ENCODE assay signal across 1 cellular context in the genomic region with DNA sequence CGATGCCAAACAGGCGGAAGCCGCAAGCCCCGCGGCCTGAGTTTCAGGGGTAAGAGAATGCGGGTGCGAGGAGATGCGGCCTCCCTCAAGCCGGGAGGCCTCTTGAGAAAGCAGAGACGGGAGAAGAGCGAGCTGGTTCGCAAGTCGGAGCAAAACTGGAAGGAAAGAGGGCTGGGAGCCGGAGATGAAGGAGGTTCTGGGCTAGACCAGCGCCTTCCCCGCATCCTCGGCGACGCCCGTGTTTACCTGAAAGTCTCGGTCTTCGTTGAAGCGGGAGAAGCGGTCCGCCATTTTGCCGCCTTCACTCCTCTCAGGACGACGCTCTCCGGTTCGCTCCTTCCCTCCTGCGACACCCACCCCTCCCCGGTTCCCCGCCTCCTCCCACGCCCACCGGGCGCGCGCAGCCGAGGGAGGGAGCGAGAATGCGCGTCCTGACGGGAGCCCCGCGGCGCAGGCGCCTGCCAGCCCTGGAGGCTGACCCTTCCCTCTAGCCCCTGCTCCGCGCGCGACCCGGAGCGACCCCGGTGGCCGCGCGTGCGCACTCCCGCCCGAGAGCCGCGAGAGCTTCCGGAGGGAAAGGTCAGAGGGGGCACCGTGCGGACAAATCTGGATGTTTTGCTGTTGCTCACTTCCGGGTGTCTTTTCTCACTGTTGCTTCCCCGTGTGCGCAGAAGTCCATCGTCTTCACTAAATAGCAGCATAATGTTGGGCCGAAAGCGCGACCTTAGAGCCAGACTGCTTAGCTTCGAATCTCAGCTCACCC.
TF ChIP-seq lines count a peak whose summit lies in the region.

GPATCH8 (minus strand) TSS at position 327 of the 763 bp plus-strand sequence; CDS start at position 291, 36 bp downstream.

TF ChIP-seq in HepG2, 621 proteins besides CTCF, POLR2A, EP300 and RAD21 (continued from another document and continues in another):
- TF ChIP-seq ZBTB4 (CRISPR knock-in tag; IDR thresholded peaks at IDR 0.05; ENCODE audit: borderline replicate concordance) (peak; percentile 41; the same call in 1 of the 2 replicates), ZNF850 (CRISPR knock-in tag; conservative IDR thresholded peaks at IDR 0.05) (0 out of 2 replicates have a peak, but pooled peaks have one; percentile 84), MLLT10 (CRISPR knock-in tag; IDR thresholded peaks at IDR 0.05) (0 out of 2 replicates have a peak, but pooled peaks have one; percentile 54), KAT8 (CRISPR knock-in tag; IDR thresholded peaks at IDR 0.05) (peak; percentile 98), ATAD3A (CRISPR knock-in tag; IDR thresholded peaks at IDR 0.05) (no peak), PAX8 (CRISPR knock-in tag; IDR thresholded peaks at IDR 0.05; ENCODE audit: borderline replicate concordance) (peak; percentile 74; the same call in 1 of the 2 replicates), TMF1 (CRISPR knock-in tag; IDR thresholded peaks at IDR 0.05; ENCODE audit: low read depth) (0 out of 2 replicates have a peak, but pooled peaks have one; percentile 77), ZNF550 (CRISPR knock-in tag; IDR thresholded peaks at IDR 0.05; ENCODE audit: borderline replicate concordance) (0 out of 2 replicates have a peak, but pooled peaks have one; percentile 10), HOXA5 (CRISPR knock-in tag; IDR thresholded peaks at IDR 0.05) (peak; percentile 60; the same call in 1 of the 2 replicates), ZNF746 (CRISPR knock-in tag; IDR thresholded peaks at IDR 0.05) (peak; percentile 50; the same call in 1 of the 2 replicates), SPEN (CRISPR knock-in tag; IDR thresholded peaks at IDR 0.05; ENCODE audit: low read depth) (peak; percentile 96), ZNF124 (CRISPR knock-in tag; IDR thresholded peaks at IDR 0.05) (peak; percentile 95), ZNF280B (CRISPR knock-in tag; IDR thresholded peaks at IDR 0.05; ENCODE audit: borderline replicate concordance) (peak; percentile 56), HDAC6 (IDR thresholded peaks at IDR 0.05; ENCODE audit: low read depth, low read length) (no peak), ZNF775 (CRISPR knock-in tag; IDR thresholded peaks at IDR 0.05; ENCODE audit: borderline replicate concordance) (0 out of 2 replicates have a peak, but pooled peaks have one; percentile 10), ZNF274 (CRISPR knock-in tag; IDR thresholded peaks at IDR 0.05) (0 out of 2 replicates have a peak, but pooled peaks have one; percentile 39), KLF6 (CRISPR knock-in tag; IDR thresholded peaks at IDR 0.05) (peak; percentile 94; the same call in 1 of the 2 replicates), AKAP8 (CRISPR knock-in tag; IDR thresholded peaks at IDR 0.05) (peak; percentile 93; the same call in 1 of the 2 replicates), CBX2 (IDR thresholded peaks at IDR 0.05; ENCODE audit: low read depth, low read length) (no peak), CBX2 (CRISPR knock-in tag; IDR thresholded peaks at IDR 0.05; ENCODE audit: low read depth) (0 out of 2 replicates have a peak, but pooled peaks have one; percentile 28), ZNF501 (CRISPR knock-in tag; IDR thresholded peaks at IDR 0.05) (peak; percentile 89), TOE1 (CRISPR knock-in tag; IDR thresholded peaks at IDR 0.05) (0 out of 2 replicates have a peak, but pooled peaks have one; percentile 10), SP140L (CRISPR knock-in tag; IDR thresholded peaks at IDR 0.05; ENCODE audit: borderline replicate concordance) (no peak), ZNF580 (CRISPR knock-in tag; IDR thresholded peaks at IDR 0.05; ENCODE audit: borderline replicate concordance, low read depth) (peak; percentile 91), ZNF121 (CRISPR knock-in tag; IDR thresholded peaks at IDR 0.05) (no peak; the same call in 1 of the 2 replicates), ISL2 (CRISPR knock-in tag; IDR thresholded peaks at IDR 0.05) (peak; percentile 15; the same call in 1 of the 2 replicates), ZBTB37 (CRISPR knock-in tag; IDR thresholded peaks at IDR 0.05) (peak; percentile 32; the same call in 1 of the 2 replicates), MEIS1 (CRISPR knock-in tag; IDR thresholded peaks at IDR 0.05; ENCODE audit: borderline replicate concordance) (peak; percentile 65; the same call in 1 of the 2 replicates), BRF2 (CRISPR knock-in tag; IDR thresholded peaks at IDR 0.05) (peak; percentile 88; the same call in 1 of the 2 replicates), REXO4 (CRISPR knock-in tag; IDR thresholded peaks at IDR 0.05; ENCODE audit: borderline replicate concordance) (no peak), IRX3 (CRISPR knock-in tag; IDR thresholded peaks at IDR 0.05; ENCODE audit: borderline replicate concordance, low read depth) (no peak), ZNF138 (CRISPR knock-in tag; IDR thresholded peaks at IDR 0.05; ENCODE audit: low read depth) (peak; percentile 90; the same call in 1 of the 2 replicates), MAZ (IDR thresholded peaks at IDR 0.05; ENCODE audit: borderline replicate concordance, low read depth, low read length) (peak; percentile 98), MAZ (CRISPR knock-in tag; IDR thresholded peaks at IDR 0.05; ENCODE audit: low read depth) (peak; percentile 94), POLR2G (IDR thresholded peaks at IDR 0.05; ENCODE audit: low read depth, low read length) (peak; percentile 97), HMGA1 (CRISPR knock-in tag; conservative IDR thresholded peaks at IDR 0.05) (no peak), ZZZ3 (CRISPR knock-in tag; IDR thresholded peaks at IDR 0.05; ENCODE audit: borderline replicate concordance) (0 out of 2 replicates have a peak, but pooled peaks have one; percentile 70), GPN1 (CRISPR knock-in tag; IDR thresholded peaks at IDR 0.05; ENCODE audit: borderline replicate concordance) (0 out of 2 replicates have a peak, but pooled peaks have one; percentile 24), ZNF768 (CRISPR knock-in tag; IDR thresholded peaks at IDR 0.05) (no peak; the same call in none of the 2 replicates), SETDB1 (CRISPR knock-in tag; IDR thresholded peaks at IDR 0.05; ENCODE audit: borderline replicate concordance) (no peak)
- TF ChIP-seq, protein P1, sequence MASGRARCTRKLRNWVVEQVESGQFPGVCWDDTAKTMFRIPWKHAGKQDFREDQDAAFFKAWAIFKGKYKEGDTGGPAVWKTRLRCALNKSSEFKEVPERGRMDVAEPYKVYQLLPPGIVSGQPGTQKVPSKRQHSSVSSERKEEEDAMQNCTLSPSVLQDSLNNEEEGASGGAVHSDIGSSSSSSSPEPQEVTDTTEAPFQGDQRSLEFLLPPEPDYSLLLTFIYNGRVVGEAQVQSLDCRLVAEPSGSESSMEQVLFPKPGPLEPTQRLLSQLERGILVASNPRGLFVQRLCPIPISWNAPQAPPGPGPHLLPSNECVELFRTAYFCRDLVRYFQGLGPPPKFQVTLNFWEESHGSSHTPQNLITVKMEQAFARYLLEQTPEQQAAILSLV (CRISPR knock-in tag; IDR thresholded peaks at IDR 0.05; ENCODE audit: borderline replicate concordance), result peak; percentile 93
- TF ChIP-seq, protein P2, sequence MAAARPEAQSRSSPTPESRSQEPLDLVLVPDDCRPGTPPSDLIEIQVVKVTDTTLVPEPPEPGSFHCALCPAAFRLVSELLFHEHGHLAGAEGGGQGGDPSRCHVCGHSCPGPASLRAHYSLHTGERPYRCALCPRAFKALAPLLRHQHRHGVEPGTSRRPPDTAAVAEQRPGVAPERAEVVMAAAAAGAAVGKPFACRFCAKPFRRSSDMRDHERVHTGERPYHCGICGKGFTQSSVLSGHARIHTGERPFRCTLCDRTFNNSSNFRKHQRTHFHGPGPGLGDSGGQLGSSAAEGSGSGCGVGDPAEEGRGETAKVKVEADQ (CRISPR knock-in tag; IDR thresholded peaks at IDR 0.05; ENCODE audit: borderline replicate concordance), result peak; percentile 86; the same call in 1 of the 2 replicates
- TF ChIP-seq, protein P3, sequence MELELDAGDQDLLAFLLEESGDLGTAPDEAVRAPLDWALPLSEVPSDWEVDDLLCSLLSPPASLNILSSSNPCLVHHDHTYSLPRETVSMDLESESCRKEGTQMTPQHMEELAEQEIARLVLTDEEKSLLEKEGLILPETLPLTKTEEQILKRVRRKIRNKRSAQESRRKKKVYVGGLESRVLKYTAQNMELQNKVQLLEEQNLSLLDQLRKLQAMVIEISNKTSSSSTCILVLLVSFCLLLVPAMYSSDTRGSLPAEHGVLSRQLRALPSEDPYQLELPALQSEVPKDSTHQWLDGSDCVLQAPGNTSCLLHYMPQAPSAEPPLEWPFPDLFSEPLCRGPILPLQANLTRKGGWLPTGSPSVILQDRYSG (CRISPR knock-in tag; IDR thresholded peaks at IDR 0.05), result no peak
- TF ChIP-seq, protein P4, sequence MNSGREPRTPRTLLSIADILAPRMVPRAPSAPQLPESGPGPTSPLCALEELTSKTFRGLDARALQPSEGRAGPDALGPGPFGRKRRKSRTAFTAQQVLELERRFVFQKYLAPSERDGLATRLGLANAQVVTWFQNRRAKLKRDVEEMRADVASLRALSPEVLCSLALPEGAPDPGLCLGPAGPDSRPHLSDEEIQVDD (CRISPR knock-in tag; IDR thresholded peaks at IDR 0.05; ENCODE audit: borderline replicate concordance), result no peak; the same call in 1 of the 2 replicates
- TF ChIP-seq, protein P5, sequence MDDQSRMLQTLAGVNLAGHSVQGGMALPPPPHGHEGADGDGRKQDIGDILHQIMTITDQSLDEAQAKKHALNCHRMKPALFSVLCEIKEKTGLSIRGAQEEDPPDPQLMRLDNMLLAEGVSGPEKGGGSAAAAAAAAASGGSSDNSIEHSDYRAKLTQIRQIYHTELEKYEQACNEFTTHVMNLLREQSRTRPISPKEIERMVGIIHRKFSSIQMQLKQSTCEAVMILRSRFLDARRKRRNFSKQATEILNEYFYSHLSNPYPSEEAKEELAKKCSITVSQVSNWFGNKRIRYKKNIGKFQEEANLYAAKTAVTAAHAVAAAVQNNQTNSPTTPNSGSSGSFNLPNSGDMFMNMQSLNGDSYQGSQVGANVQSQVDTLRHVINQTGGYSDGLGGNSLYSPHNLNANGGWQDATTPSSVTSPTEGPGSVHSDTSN (CRISPR knock-in tag; IDR thresholded peaks at IDR 0.05; ENCODE audit: borderline replicate concordance), result 0 out of 2 replicates have a peak, but pooled peaks have one; percentile 77
- TF ChIP-seq, protein P6, sequence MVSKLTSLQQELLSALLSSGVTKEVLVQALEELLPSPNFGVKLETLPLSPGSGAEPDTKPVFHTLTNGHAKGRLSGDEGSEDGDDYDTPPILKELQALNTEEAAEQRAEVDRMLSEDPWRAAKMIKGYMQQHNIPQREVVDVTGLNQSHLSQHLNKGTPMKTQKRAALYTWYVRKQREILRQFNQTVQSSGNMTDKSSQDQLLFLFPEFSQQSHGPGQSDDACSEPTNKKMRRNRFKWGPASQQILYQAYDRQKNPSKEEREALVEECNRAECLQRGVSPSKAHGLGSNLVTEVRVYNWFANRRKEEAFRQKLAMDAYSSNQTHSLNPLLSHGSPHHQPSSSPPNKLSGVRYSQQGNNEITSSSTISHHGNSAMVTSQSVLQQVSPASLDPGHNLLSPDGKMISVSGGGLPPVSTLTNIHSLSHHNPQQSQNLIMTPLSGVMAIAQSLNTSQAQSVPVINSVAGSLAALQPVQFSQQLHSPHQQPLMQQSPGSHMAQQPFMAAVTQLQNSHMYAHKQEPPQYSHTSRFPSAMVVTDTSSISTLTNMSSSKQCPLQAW (CRISPR knock-in tag; IDR thresholded peaks at IDR 0.05), result peak; percentile 86
